In the genomic region with DNA sequence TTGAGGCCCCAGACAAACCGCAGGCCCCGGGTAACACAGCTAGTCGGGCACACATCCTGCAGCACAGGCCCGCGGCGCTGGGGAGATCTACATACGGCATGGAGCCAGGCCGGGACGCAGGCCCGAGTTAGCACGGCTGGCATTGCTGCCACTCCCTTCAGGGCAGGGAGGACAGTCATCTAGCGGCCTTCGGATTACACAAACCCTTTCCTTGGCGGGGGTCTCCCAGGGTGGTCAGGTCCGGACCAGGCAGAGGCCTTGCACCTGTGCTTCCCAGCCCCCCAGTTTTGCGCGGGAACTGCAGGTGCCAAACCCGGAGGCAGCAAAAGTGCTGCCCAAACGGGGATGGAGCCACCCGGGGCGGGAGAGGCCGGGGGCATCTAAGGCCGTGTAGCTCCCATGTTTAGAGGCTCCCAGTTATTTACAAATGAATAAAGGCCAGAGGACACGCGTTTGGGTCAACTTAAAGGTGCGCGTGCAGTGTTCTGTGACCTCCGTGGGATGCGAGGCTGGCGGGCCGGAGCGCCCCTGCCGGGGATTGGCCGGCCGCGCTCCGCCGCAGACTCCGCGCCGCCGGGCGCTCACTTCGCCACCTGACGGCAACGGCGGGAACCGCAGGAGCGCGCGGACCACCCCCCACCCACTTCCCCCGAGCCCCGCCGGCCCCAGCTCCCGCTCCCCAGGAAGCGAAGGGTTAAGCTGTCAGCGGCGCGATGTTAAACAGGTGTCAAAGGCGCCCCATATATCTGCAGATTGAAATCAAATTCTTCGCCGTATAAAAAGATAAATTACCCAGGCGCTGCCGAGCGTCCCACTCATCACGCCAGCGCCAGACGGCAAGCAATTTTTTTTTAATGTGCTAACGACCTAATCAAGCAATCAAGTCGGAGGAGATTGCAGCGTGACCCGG, we compare ENCODE assay signal across 8 cellular contexts. TPM values are rescaled to one million over a fixed set of nuclear protein-coding genes. Genes with fewer than 3 reads are reported as not detected.
DNase-seq lines count a peak whose midpoint lies in the region; ATAC-seq, FAIRE-seq and TF ChIP-seq lines count a peak whose summit lies in the region.

No MANE protein-coding gene starts in this region.

- no peaks in the 10 kb centered on the region for H3K9me3 ChIP-seq in Loucy (ENCODE audit: insufficient read depth, low read depth, low read length)
- H3K9me3 ChIP-seq in GM12878 (replicated peaks; ENCODE audit: control insufficient read depth, insufficient read depth, low read length): no peaks in the 10 kb centered on the region
- no peaks in the 10 kb centered on the region for H3K9me3 ChIP-seq in iPS-20b (ENCODE audit: insufficient read depth, low read depth, low read length)
- no peaks in the 10 kb centered on the region for H3K9me3 ChIP-seq in smooth muscle cell (replicated peaks; ENCODE audit: low read depth)

- H3K79me2 ChIP-seq in Loucy (ENCODE audit: insufficient read depth, low read length): no peaks in the 10 kb centered on the region
- no peaks in the 10 kb centered on the region for H3K79me2 ChIP-seq in GM12878 (ENCODE audit: control insufficient read depth, insufficient read depth, low read length)
- no peaks in the 10 kb centered on the region for H3K79me2 ChIP-seq in smooth muscle cell (ENCODE audit: low read depth)

- H2AFZ ChIP-seq in Loucy (ENCODE audit: low read length) (peak overlapping the region; percentile 97), GM12878 (ENCODE audit: control insufficient read depth, low read depth, low read length) (peak overlapping the region; percentile 56), smooth muscle cell (ENCODE audit: low read depth) (peak overlapping the region; percentile 79)

- TF ChIP-seq CTCF in Loucy (conservative IDR thresholded peaks at IDR 0.05; ENCODE audit: low read length) (peak; percentile 69), GM12878 (IDR thresholded peaks at IDR 0.05 in 2 of 3, conservative IDR thresholded peaks at IDR 0.05 in 1 of 3; ENCODE audit: control insufficient read depth in 2 of 3, extremely low read depth in 1 of 3, insufficient read depth in 1 of 3, low read depth in 3 of 3, low read length in 3 of 3) (peak; percentile 81 to 88 (median 85)), smooth muscle cell (IDR thresholded peaks at IDR 0.05; ENCODE audit: borderline replicate concordance, insufficient read depth, poor library complexity, severe bottlenecking) (peak; percentile 83)

- no TSS peak for BruUV-seq in GM12878 (replicated peaks; lab: Mats Ljungman, UMichigan)

- no peaks in the 10 kb centered on the region for H3K27me3 ChIP-seq in Loucy (ENCODE audit: insufficient read depth, low read length, poor library complexity, severe bottlenecking)
- H3K27me3 ChIP-seq in GM12878 (replicated peaks in 1 of 2; ENCODE audit: control insufficient read depth in 2 of 2, insufficient read depth in 2 of 2, low read length in 1 of 2): peaks cover 3 to 4% of the 10 kb centered on the region in 2 experiments; a peak in 3 of 4 replicates
- H3K27me3 ChIP-seq in iPS-20b (ENCODE audit: insufficient read depth, low read length): peaks cover 58% of the 10 kb centered on the region
- H3K27me3 ChIP-seq in smooth muscle cell (ENCODE audit: low read depth): peaks cover 58% of the 10 kb centered on the region

- no peaks in the 10 kb centered on the region for H3K9me2 ChIP-seq in Loucy (replicated peaks; ENCODE audit: low read depth, low read length)

- H3K36me3 ChIP-seq in Loucy (ENCODE audit: insufficient read depth, low read length) (no peaks in the 10 kb centered on the region), GM12878 (ENCODE audit: control insufficient read depth in 2 of 2, insufficient read depth in 2 of 2, low read length in 1 of 2) (no peaks in the 10 kb centered on the region), iPS-20b (ENCODE audit: insufficient read depth, low read depth, low read length) (no peaks in the 10 kb centered on the region), smooth muscle cell (ENCODE audit: low read depth) (no peaks in the 10 kb centered on the region)

- no peak for TF ChIP-seq POLR2A in GM12878 (IDR thresholded peaks at IDR 0.05; ENCODE audit: low read depth, low read length)

- H4K20me1 ChIP-seq in Loucy (ENCODE audit: insufficient read depth, low read length, poor library complexity, severe bottlenecking): no peaks in the 10 kb centered on the region
- no peaks in the 10 kb centered on the region for H4K20me1 ChIP-seq in GM12878 (ENCODE audit: control insufficient read depth, insufficient read depth)
- no peaks in the 10 kb centered on the region for H4K20me1 ChIP-seq in smooth muscle cell (ENCODE audit: low read depth)

- no peak for TF ChIP-seq EP300 in GM12878 (IDR thresholded peaks at IDR 0.05; ENCODE audit: borderline replicate concordance in 1 of 2, control insufficient read depth in 1 of 2, low read depth in 2 of 2, low read length in 2 of 2)

- no peak for FAIRE-seq in GM12878 (lab: Jason Lieb, UNC)

- RAD21 ChIA-PET in GM12878 (lab: Charles Lee; ENCODE audit: unreplicated experiment): no interaction called here

- H3K4me3 ChIP-seq in Loucy (ENCODE audit: low read length, poor library complexity, severe bottlenecking) (peak overlapping the region; percentile 75), GM12878 (peak overlapping the region; percentile 68), iPS-20b (ENCODE audit: low read length) (peak overlapping the region; percentile 78; the same call in 1 of the 2 replicates), smooth muscle cell (peak overlapping the region; percentile 80)

- 3% methylated on average over 61 of the region's 72 CpGs for WGBS in GM12878 (ENCODE audit: insufficient coverage, insufficient replicate concordance, low lambda C conversion rate, missing lambda C conversion rate)
- 22% methylated on average over 60 of the region's 72 CpGs for WGBS in smooth muscle cell (ENCODE audit: low lambda C conversion rate)

- CTCF ChIA-PET in GM12878 (lab: Yijun Ruan, JAX): interaction anchor here (0.7 to 2.8 kb wide), 9 partner anchors 11 to 145 kb away, joined by 3 to 13 read pairs (median 4); no protein-coding TSS in a partner anchor

- peaks cover 9% of the 10 kb centered on the region for H3K4me1 ChIP-seq in Loucy (ENCODE audit: insufficient read depth, low read length, poor library complexity, severe bottlenecking)
- peaks cover 6% of the 10 kb centered on the region for H3K4me1 ChIP-seq in GM12878 (ENCODE audit: control insufficient read depth, insufficient read depth, low read length)
- H3K4me1 ChIP-seq in iPS-20b (ENCODE audit: insufficient read depth, low read length): no peaks in the 10 kb centered on the region
- H3K4me1 ChIP-seq in smooth muscle cell (ENCODE audit: low read depth): peaks cover 5% of the 10 kb centered on the region

- SMC1A ChIA-PET in GM12878 (lab: Charles Lee; ENCODE audit: uncharacterized antibody, unreplicated experiment): no interaction called here

- peak; percentile 91 for DNase-seq in AG08396 (ENCODE audit: low spot score)
- peak; percentile 24 for DNase-seq in T-helper 22 cell (ENCODE audit: low read depth)
- no peak for DNase-seq in GM12878 (ENCODE audit: low read depth, low spot score)
- DNase-seq in smooth muscle cell (lab: John Stamatoyannopoulos, UW; ENCODE audit: unreplicated experiment): peak; percentile 7

- TF ChIP-seq RAD21 in GM12878 (IDR thresholded peaks at IDR 0.05; ENCODE audit: insufficient read depth, low read depth, low read length): peak; percentile 37; the same call in 1 of the 2 replicates

- H3K4me2 ChIP-seq in Loucy (ENCODE audit: low read depth, low read length, poor library complexity, severe bottlenecking) (peak overlapping the region; percentile 95), GM12878 (ENCODE audit: control insufficient read depth, insufficient read depth) (peak overlapping the region; percentile 69), smooth muscle cell (peak overlapping the region; percentile 100)

- intact Hi-C loops in GM12878 (cut with micrococcal nuclease; ENCODE audit: unreplicated experiment): no loop called here

- peak overlapping the region; percentile 68 for H3K9ac ChIP-seq in Loucy (ENCODE audit: low read depth, low read length, poor library complexity, severe bottlenecking)
- H3K9ac ChIP-seq in GM12878 (ENCODE audit: control insufficient read depth, insufficient read depth, low read length): no peak overlapping the region
- H3K9ac ChIP-seq in iPS-20b (ENCODE audit: low read depth, low read length): no peak overlapping the region
- H3K9ac ChIP-seq in smooth muscle cell (ENCODE audit: low read depth): peak overlapping the region; percentile 33

- H3K27ac ChIP-seq in GM12878 (ENCODE audit: control insufficient read depth, insufficient read depth) (no peak overlapping the region), iPS-20b (ENCODE audit: low read length) (no peak overlapping the region), smooth muscle cell (ENCODE audit: low read depth) (no peak overlapping the region)

- ATAC-seq in GM19395 (IDR thresholded peaks at IDR 0.05; ENCODE audit: unreplicated experiment): peak; percentile 68
- peak; percentile 96 for ATAC-seq in GM12878
- no peak for ATAC-seq in GM21526 (IDR thresholded peaks at IDR 0.05; ENCODE audit: low FRiP score, unreplicated experiment)

- POLR2A ChIA-PET in GM12878 (lab: Charles Lee): no interaction called here

- no peaks in the 10 kb centered on the region for H3F3A ChIP-seq in Loucy (ENCODE audit: low read depth)
- no peaks in the 10 kb centered on the region for H3F3A ChIP-seq in smooth muscle cell (ENCODE audit: low read depth)

- in situ Hi-C loops in GM12878 (cut with MboI): no loop called here

RNA-seq across cellular contexts. Expression of a gene that starts 18.1 kb away (rescaled TPM):
- not detected in 2 replicates for total RNA-seq in GM12878 (2013; cell fraction: nucleolus; rRNA removed)
- total RNA-seq in GM12878 (2014; rRNA removed) (not detected in 2 replicates), GM12878 (2014; rRNA removed; fragmentation: Illumina TruSeq; extraction: Trizol) (not detected in 2 replicates), GM12878 (2021) (not detected in 2 replicates), smooth muscle cell (not detected in 2 replicates)
- not detected for polyA plus RNA-seq in GM12878 (2011; ENCODE audit: low read depth)
- polyA plus RNA-seq in GM12878 (2011; rRNA removed) (0.04 TPM in 1 of 2 replicates, not detected in the other), GM12878 (2014; fragmentation: Illumina TruSeq; extraction: Trizol) (not detected in 2 replicates), GM12878 (2014; fragmentation: Nextera tagmentation; extraction: Ambion mirVana) (not detected), GM12878 (2014; rRNA removed) (0.05 TPM in 1 of 2 replicates, not detected in the other), GM12878 (2016; fragmentation: Nextera tagmentation; extraction: Ambion mirVana) (under 1 TPM in 1 of 2 experiments, not detected in 1; 0.05 TPM), smooth muscle cell (not detected in 2 replicates)
- 0.09 and 0.10 TPM in 2 replicates for polyA plus RNA-seq in GM12878 (2011; cell fraction: cytosol; rRNA removed)
- polyA plus RNA-seq in GM12878 (2011; cell fraction: nucleus; rRNA removed): 0.04 TPM in 1 of 2 replicates, not detected in the other
- polyA plus RNA-seq in GM12878 (2012): 0.03 TPM in 1 of 2 replicates, not detected in the other
- 0.10 TPM in 1 of 2 replicates, not detected in the other for polyA minus RNA-seq in GM12878 (2011; rRNA and poly(A)+ RNA removed)
- polyA minus RNA-seq in GM12878 (2011; cell fraction: cytosol; rRNA and poly(A)+ RNA removed): not detected in 2 replicates
- polyA minus RNA-seq in GM12878 (2011; cell fraction: nucleus; rRNA and poly(A)+ RNA removed): not detected in 2 replicates

RNA-seq across cellular contexts. Expression of a gene that starts 45.4 kb away (rescaled TPM):
- total RNA-seq in GM12878 (2013; cell fraction: nucleolus; rRNA removed): 133 and 139 TPM in 2 replicates
- total RNA-seq in GM12878 (2014; rRNA removed) (26.4 and 30.0 TPM in 2 replicates), GM12878 (2014; rRNA removed; fragmentation: Illumina TruSeq; extraction: Trizol) (12.3 and 12.9 TPM in 2 replicates), GM12878 (2021) (26.1 and 29.5 TPM in 2 replicates), smooth muscle cell (19.3 and 28.0 TPM in 2 replicates)
- polyA plus RNA-seq in GM12878 (2011; ENCODE audit: low read depth): 16.1 TPM
- polyA plus RNA-seq in GM12878 (2011; rRNA removed) (14.4 and 17.9 TPM in 2 replicates), GM12878 (2014; fragmentation: Illumina TruSeq; extraction: Trizol) (12.9 and 22.5 TPM in 2 replicates), GM12878 (2014; fragmentation: Nextera tagmentation; extraction: Ambion mirVana) (1 to 10 TPM; 5.7 to 6.2 TPM), GM12878 (2014; rRNA removed) (24.2 and 29.0 TPM in 2 replicates), GM12878 (2016; fragmentation: Nextera tagmentation; extraction: Ambion mirVana) (10 to 100 TPM; 24.2 to 24.7 TPM), smooth muscle cell (33.8 and 46.3 TPM in 2 replicates)
- 25.2 and 27.1 TPM in 2 replicates for polyA plus RNA-seq in GM12878 (2011; cell fraction: cytosol; rRNA removed)
- polyA plus RNA-seq in GM12878 (2011; cell fraction: nucleus; rRNA removed): 134 and 154 TPM in 2 replicates
- polyA plus RNA-seq in GM12878 (2012): 24.0 and 32.0 TPM in 2 replicates
- polyA minus RNA-seq in GM12878 (2011; rRNA and poly(A)+ RNA removed): 26.9 and 29.8 TPM in 2 replicates
- polyA minus RNA-seq in GM12878 (2011; cell fraction: cytosol; rRNA and poly(A)+ RNA removed): 11.2 and 15.0 TPM in 2 replicates
- polyA minus RNA-seq in GM12878 (2011; cell fraction: nucleus; rRNA and poly(A)+ RNA removed): 42.8 and 71.7 TPM in 2 replicates

Comparison
In these comparisons a context has a peak if more than half of its experiments do, and no peak if none do; other contexts are left out.
1. H3K9ac ChIP-seq: peak in Loucy (single experiment) and smooth muscle cell (single experiment); none in GM12878 (single experiment) and iPS-20b (single experiment).
2. Peak in every context shown above with its lines, with median percentiles within 50 percentile points of each other: H2AFZ ChIP-seq, H3K4me2 ChIP-seq, H3K4me3 ChIP-seq and CTCF ChIP-seq.